15 cellular contexts compared by ENCODE assay signal in the genomic region with DNA sequence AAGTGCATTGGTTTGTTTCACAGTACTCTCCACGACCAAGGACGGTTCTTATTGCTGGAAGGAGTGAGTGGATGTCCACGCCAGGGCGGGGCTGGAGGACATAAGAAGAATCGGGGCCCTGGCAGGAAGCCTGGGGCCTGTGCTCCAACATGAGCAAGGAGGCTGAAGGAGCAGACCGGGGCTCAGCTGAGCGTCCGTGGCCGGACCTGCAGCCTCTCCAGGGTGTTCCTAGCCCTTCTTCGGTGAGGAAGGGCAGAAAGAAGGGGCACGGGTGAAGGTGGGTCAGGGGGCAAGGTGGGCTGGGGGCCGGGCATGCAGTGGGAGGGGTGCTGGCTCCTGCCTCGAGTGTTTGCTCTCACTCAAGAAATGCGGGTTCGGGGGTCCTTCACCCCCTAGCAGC. TPM values are rescaled to one million over a fixed set of nuclear protein-coding genes. Genes with fewer than 3 reads are reported as not detected.
A peak's percentile ranks its signal among the peaks of the same experiment; 100 is the strongest.
DNase-seq lines count a peak whose midpoint lies in the region; ATAC-seq and TF ChIP-seq lines count a peak whose summit lies in the region.
"Had no signal": no experiment of that assay in that cellular context is flagged by ENCODE, and none has a peak within 500 bp of the region (broad histone marks: within the 10 kb centered on the region; RNA-seq: fewer than 3 reads in every experiment).

No MANE protein-coding gene starts in this region.

- no peak overlapping the region for H2BK20ac ChIP-seq in H9 (ENCODE audit: low read depth, low read length, poor library complexity, severe bottlenecking)

- H3K4me1 ChIP-seq in BLaER1 treated with 17β-estradiol and CSF1 and Interleukin-3, amounts not matched to agents 10 nM and 100 nM, result peaks cover 97 to 100% (median 99%) of the 10 kb centered on the region in 10 experiments
- H3K4me1 ChIP-seq in H9 (ENCODE audit: insufficient read depth, low read length) (no peaks in the 10 kb centered on the region; the same call in 1 of the 2 replicates), trophoblast cell (ENCODE audit: control insufficient read depth in 1 of 2, insufficient read depth in 2 of 2, low read length in 2 of 2) (peaks cover 0 to 3% of the 10 kb centered on the region in 2 experiments)
- H3K4me1 ChIP-seq: BE2C, colonic mucosa had no signal

- H2BK15ac ChIP-seq in H9 (ENCODE audit: low read depth, low read length), result no peak overlapping the region

- no CpG with 5 or more reads among the region's 15 CpGs for WGBS in H9 (ENCODE audit: extremely low coverage, insufficient read length, low lambda C conversion rate)
- no CpG with 5 or more reads among the region's 15 CpGs for WGBS in trophoblast cell (ENCODE audit: extremely low coverage, insufficient coverage, insufficient read length)

- no peak overlapping the region; a peak in 1 of 20 replicates for H3K4me3 ChIP-seq in BLaER1 treated with 17β-estradiol and CSF1 and Interleukin-3, amounts not matched to agents 10 nM and 100 nM
- no peak overlapping the region for H3K4me3 ChIP-seq in trophoblast cell (ENCODE audit: low read depth, low read length)
- H3K4me3 ChIP-seq: colonic mucosa had no signal

- DNase-seq in H9, result no peak
- DNase-seq in central memory CD8-positive, alpha-beta T cell (ENCODE audit: low spot score in 2 of 2), result no peak
- peak; percentile 32 for DNase-seq in natural killer cell treated with Interleukin-12 subunit alpha and Interleukin-12 subunit beta and Interleukin-15 and Interleukin-18, amount 100 ng/mL, for 72 hours (ENCODE audit: low spot score)
- DNase-seq in caudate nucleus (lab: John Stamatoyannopoulos, UW), result no peak
- no peak for DNase-seq in NCI-H524 (lab: John Stamatoyannopoulos, UW)
- DNase-seq in trophoblast cell, result no peak
- DNase-seq: activated CD4-positive, alpha-beta T cell treated with anti-CD3 and anti-CD28 coated beads for 1 hour; BE2C; colonic mucosa; HCEC 1CT; stimulated activated CD4-positive, alpha-beta T cell treated with anti-CD3 and anti-CD28 coated beads, Interleukin-4, amount 100 ng/mL, for 24 hours; stimulated activated naive CD4-positive, alpha-beta T cell treated with Interleukin-2 at 50 U/mL for 16 hours had no signal

- H3K27me3 ChIP-seq in BLaER1 treated with 17β-estradiol and CSF1 and Interleukin-3, amounts not matched to agents 10 nM and 100 nM, result no peaks in the 10 kb centered on the region
- no peaks in the 10 kb centered on the region for H3K27me3 ChIP-seq in H9 (ENCODE audit: insufficient read depth, low read length)
- H3K27me3 ChIP-seq in trophoblast cell (ENCODE audit: insufficient read depth, low read length), result no peaks in the 10 kb centered on the region
- H3K27me3 ChIP-seq: BE2C, colonic mucosa had no signal

- H3K9ac ChIP-seq in BLaER1 treated with 17β-estradiol and CSF1 and Interleukin-3, amounts not matched to agents 10 nM and 100 nM, result peak overlapping the region; percentile 66 to 94 (median 86); a peak in 19 of 22 replicates
- no peak overlapping the region for H3K9ac ChIP-seq in H9 (ENCODE audit: extremely low read depth, insufficient read length, low read length)
- H3K9ac ChIP-seq in trophoblast cell (ENCODE audit: low read length), result no peak overlapping the region

- no peak overlapping the region for H4K5ac ChIP-seq in H9 (ENCODE audit: insufficient read length, low read depth, low read length)

- H3K18ac ChIP-seq in H9 (ENCODE audit: insufficient read length, low read depth, low read length) (no peak overlapping the region), trophoblast cell (ENCODE audit: low read length) (no peak overlapping the region)

- peaks cover 0 to 21% (median 0%) of the 10 kb centered on the region in 11 experiments; a peak in 3 of 22 replicates for H4K20me1 ChIP-seq in BLaER1 treated with 17β-estradiol and CSF1 and Interleukin-3, amounts not matched to agents 10 nM and 100 nM
- no peaks in the 10 kb centered on the region for H4K20me1 ChIP-seq in H9 (ENCODE audit: control insufficient read depth, insufficient read depth, insufficient read length)

- H2AK5ac ChIP-seq in H9 (ENCODE audit: insufficient read length, low read length) (no peak overlapping the region), trophoblast cell (ENCODE audit: low read length) (no peak overlapping the region)

- no peaks in the 10 kb centered on the region for H3K27me3 Mint-ChIP-seq in H9 (ENCODE audit: low read depth)
- no peaks in the 10 kb centered on the region for H3K27me3 Mint-ChIP-seq in central memory CD8-positive, alpha-beta T cell
- no peaks in the 10 kb centered on the region for H3K27me3 Mint-ChIP-seq in natural killer cell treated with Interleukin-12 subunit alpha and Interleukin-12 subunit beta and Interleukin-15 and Interleukin-18, amount 100 ng/mL, for 72 hours

- H3K27ac ChIP-seq in BLaER1 treated with 17β-estradiol and CSF1 and Interleukin-3, amounts not matched to agents 10 nM and 100 nM, result peak overlapping the region; percentile 84 to 100 (median 98); a peak in 21 of 22 replicates
- H3K27ac ChIP-seq in H9 (ENCODE audit: insufficient read length, low read depth, low read length) (no peak overlapping the region), caudate nucleus (ENCODE audit: low read depth, low read length) (no peak overlapping the region), trophoblast cell (ENCODE audit: low read depth, low read length) (no peak overlapping the region)
- H3K27ac ChIP-seq: colonic mucosa had no signal

- no peaks in the 10 kb centered on the region for H3K9me3 Mint-ChIP-seq in H9
- H3K9me3 Mint-ChIP-seq in central memory CD8-positive, alpha-beta T cell, result no peaks in the 10 kb centered on the region
- no peaks in the 10 kb centered on the region for H3K9me3 Mint-ChIP-seq in natural killer cell treated with Interleukin-12 subunit alpha and Interleukin-12 subunit beta and Interleukin-15 and Interleukin-18, amount 100 ng/mL, for 72 hours

- ATAC-seq in central memory CD8-positive, alpha-beta T cell (replicated peaks; ENCODE audit: extremely low read depth, poor library complexity, severe bottlenecking), result no peak
- ATAC-seq in natural killer cell treated with Interleukin-12 subunit alpha and Interleukin-12 subunit beta and Interleukin-15 and Interleukin-18, amount 100 ng/mL, for 72 hours, result no peak
- no peak for ATAC-seq in HG02678 (IDR thresholded peaks at IDR 0.05; ENCODE audit: unreplicated experiment)
- ATAC-seq: SK-N-SH treated with all-trans-retinoic acid at 6 μM for 48 hours had no signal

- H3K23ac ChIP-seq in H9 (ENCODE audit: insufficient read length, low read depth, low read length) (no peak overlapping the region), trophoblast cell (ENCODE audit: low read length) (no peak overlapping the region)

- peaks cover 5% of the 10 kb centered on the region for H3K23me2 ChIP-seq in H9 (ENCODE audit: insufficient read length, low read depth, low read length, poor library complexity, severe bottlenecking)

- H3K36me3 Mint-ChIP-seq in H9 (ENCODE audit: insufficient read depth in 1 of 3, low read depth in 3 of 3), result peaks cover 0 to 4% (median 3%) of the 10 kb centered on the region in 3 experiments; a peak in 4 of 7 replicates
- H3K36me3 Mint-ChIP-seq in central memory CD8-positive, alpha-beta T cell (ENCODE audit: insufficient read depth), result peaks cover 56% of the 10 kb centered on the region
- H3K36me3 Mint-ChIP-seq in natural killer cell treated with Interleukin-12 subunit alpha and Interleukin-12 subunit beta and Interleukin-15 and Interleukin-18, amount 100 ng/mL, for 72 hours, result peaks cover 7% of the 10 kb centered on the region

- H4K8ac ChIP-seq in H9 (replicated peaks; ENCODE audit: insufficient read length, low read depth, low read length) (no peak overlapping the region), trophoblast cell (ENCODE audit: low read depth, low read length) (no peak overlapping the region)

- no peak overlapping the region for H3K14ac ChIP-seq in H9 (ENCODE audit: insufficient read depth, low read length)
- no peak overlapping the region for H3K14ac ChIP-seq in trophoblast cell (ENCODE audit: low read length)

- H3T11ph ChIP-seq in H9 (ENCODE audit: low read length), result no peak overlapping the region

- H3K9me3 ChIP-seq in BLaER1 treated with 17β-estradiol and CSF1 and Interleukin-3, amounts not matched to agents 10 nM and 100 nM (replicated peaks in 1 of 11), result no peaks in the 10 kb centered on the region
- H3K9me3 ChIP-seq in H9 (ENCODE audit: control insufficient read depth, low read depth, low read length) (no peaks in the 10 kb centered on the region), trophoblast cell (ENCODE audit: insufficient read depth, low read depth, low read length) (no peaks in the 10 kb centered on the region)
- H3K9me3 ChIP-seq: BE2C, colonic mucosa had no signal

- H2BK120ac ChIP-seq in H9 (ENCODE audit: low read depth, low read length, poor library complexity, severe bottlenecking), result no peak overlapping the region
- H2BK120ac ChIP-seq in trophoblast cell (ENCODE audit: insufficient read depth, low read length, poor library complexity), result no peak overlapping the region

- H3K79me1 ChIP-seq in H9 (ENCODE audit: insufficient read depth, low read depth, low read length, poor library complexity, severe bottlenecking) (no peaks in the 10 kb centered on the region), trophoblast cell (ENCODE audit: low read length) (no peaks in the 10 kb centered on the region)

- no peak for TF ChIP-seq CTCF in H9 (conservative IDR thresholded peaks at IDR 0.05)

- H3K36me3 ChIP-seq in BLaER1 treated with 17β-estradiol and CSF1 and Interleukin-3, amounts not matched to agents 10 nM and 100 nM, result peaks cover 8 to 53% (median 34%) of the 10 kb centered on the region in 11 experiments; a peak in 21 of 22 replicates
- no peaks in the 10 kb centered on the region for H3K36me3 ChIP-seq in trophoblast cell (ENCODE audit: control insufficient read depth in 1 of 2, insufficient read depth in 2 of 2, low read length in 2 of 2)
- H3K36me3 ChIP-seq: BE2C, colonic mucosa had no signal

- H3K4me2 ChIP-seq in BLaER1 treated with 17β-estradiol and CSF1 and Interleukin-3, amounts not matched to agents 10 nM and 100 nM, result peak overlapping the region; percentile 89 to 100 (median 97)
- H3K4me2 ChIP-seq in H9 (ENCODE audit: insufficient read depth, insufficient read length, low read length) (no peak overlapping the region), trophoblast cell (ENCODE audit: low read length) (no peak overlapping the region)

- H3K56ac ChIP-seq in H9 (ENCODE audit: insufficient read length, low read depth, low read length), result no peak overlapping the region

- H2BK12ac ChIP-seq in H9 (ENCODE audit: insufficient read length, low read depth, low read length) (no peak overlapping the region), trophoblast cell (ENCODE audit: low read length) (no peak overlapping the region)

- H3K27ac Mint-ChIP-seq in H9, result peak overlapping the region in 2 of 3 experiments; percentile 80 to 84; a peak in 2 of 7 replicates
- H3K27ac Mint-ChIP-seq in central memory CD8-positive, alpha-beta T cell (ENCODE audit: low read depth), result peak overlapping the region; percentile 93
- peak overlapping the region; percentile 94 to 100 for H3K27ac Mint-ChIP-seq in natural killer cell treated with Interleukin-12 subunit alpha and Interleukin-12 subunit beta and Interleukin-15 and Interleukin-18, amount 100 ng/mL, for 72 hours

- H4K91ac ChIP-seq in H9 (ENCODE audit: insufficient read length, low read depth, low read length) (no peak overlapping the region), trophoblast cell (ENCODE audit: low read depth, low read length) (no peak overlapping the region)

- H3K79me2 ChIP-seq in H9 (ENCODE audit: insufficient read depth, low read length) (no peaks in the 10 kb centered on the region), trophoblast cell (ENCODE audit: control insufficient read depth, insufficient read depth, low read length, poor library complexity) (no peaks in the 10 kb centered on the region)

- H4K12ac ChIP-seq in trophoblast cell (ENCODE audit: low read depth, low read length), result no peak overlapping the region

- H3K4ac ChIP-seq in H9 (ENCODE audit: low read depth, low read length) (no peak overlapping the region), trophoblast cell (ENCODE audit: low read depth, low read length) (no peak overlapping the region)

- H2AFZ ChIP-seq in H9 (ENCODE audit: low read length) (no peak overlapping the region), trophoblast cell (ENCODE audit: insufficient read depth, low read length, poor library complexity) (no peak overlapping the region)

- no peak overlapping the region for H3K4me3 Mint-ChIP-seq in H9
- no peak overlapping the region for H3K4me3 Mint-ChIP-seq in central memory CD8-positive, alpha-beta T cell
- H3K4me3 Mint-ChIP-seq in natural killer cell treated with Interleukin-12 subunit alpha and Interleukin-12 subunit beta and Interleukin-15 and Interleukin-18, amount 100 ng/mL, for 72 hours, result no peak overlapping the region

- H2BK5ac ChIP-seq in H9 (ENCODE audit: insufficient read length, low read length) (no peak overlapping the region), trophoblast cell (ENCODE audit: low read depth, low read length, poor library complexity) (no peak overlapping the region)

- peaks cover 11 to 31% of the 10 kb centered on the region in 2 experiments for H3K4me1 Mint-ChIP-seq in H9
- peaks cover 48% of the 10 kb centered on the region for H3K4me1 Mint-ChIP-seq in central memory CD8-positive, alpha-beta T cell
- H3K4me1 Mint-ChIP-seq in natural killer cell treated with Interleukin-12 subunit alpha and Interleukin-12 subunit beta and Interleukin-15 and Interleukin-18, amount 100 ng/mL, for 72 hours (ENCODE audit: low read depth in 2 of 2), result peaks cover 35 to 42% of the 10 kb centered on the region in 2 donors

RNA-seq across cellular contexts. Expression of gene FAM78A, which starts 18.1 kb away (rescaled TPM):
- total RNA-seq in H9 (2021), result 1.9 and 2.1 TPM in 2 replicates
- 10 to 100 TPM; 46.2 to 53.3 TPM for total RNA-seq in natural killer cell treated with Interleukin-12 subunit alpha and Interleukin-12 subunit beta and Interleukin-15 and Interleukin-18, amount 100 ng/mL, for 72 hours
- 0.56 and 0.60 TPM in 2 replicates for polyA plus RNA-seq in trophoblast cell (2013)

RNA-seq across cellular contexts. Expression of gene PLPP7, which starts 31.3 kb away (rescaled TPM):
- total RNA-seq in H9 (2021), result 1.9 and 2.4 TPM in 2 replicates
- total RNA-seq in natural killer cell treated with Interleukin-12 subunit alpha and Interleukin-12 subunit beta and Interleukin-15 and Interleukin-18, amount 100 ng/mL, for 72 hours, result under 1 TPM in 1 of 2 donors, not detected in 1; 0.74 TPM
- polyA plus RNA-seq in trophoblast cell (2013), result 0.10 and 0.17 TPM in 2 replicates

Comparison
In these comparisons a context has a peak if more than half of its experiments do, and no peak if none do; other contexts are left out.
1. H3K27ac ChIP-seq: peak in BLaER1 treated with 17β-estradiol and CSF1 and Interleukin-3, amounts not matched to agents 10 nM and 100 nM (11 of 11); none in H9 (single experiment), caudate nucleus (single experiment) and trophoblast cell (single experiment).
2. H3K4me2 ChIP-seq: peak in BLaER1 treated with 17β-estradiol and CSF1 and Interleukin-3, amounts not matched to agents 10 nM and 100 nM (11 of 11); none in H9 (single experiment) and trophoblast cell (single experiment).
3. H3K9ac ChIP-seq: peak in BLaER1 treated with 17β-estradiol and CSF1 and Interleukin-3, amounts not matched to agents 10 nM and 100 nM (11 of 11); none in H9 (single experiment) and trophoblast cell (single experiment).
4. RNA of gene FAM78A, which starts 18.1 kb away (total RNA-seq): 46.2 to 53.3 TPM in natural killer cell treated with Interleukin-12 subunit alpha and Interleukin-12 subunit beta and Interleukin-15 and Interleukin-18, amount 100 ng/mL, for 72 hours; 1.9 to 2.1 TPM in H9; every median in the first group is over 10 times any median in the second.
5. Peak in every context shown above with its lines, with median percentiles within 50 percentile points of each other: H3K27ac Mint-ChIP-seq.